In genomic region chr7:47185193-47185592, GRCh38 we compare ENCODE assay signal across 23 cellular contexts.
DNase-seq lines count a peak whose midpoint lies in the region; ATAC-seq and TF ChIP-seq lines count a peak whose summit lies in the region.
"Had no signal": no experiment of that assay in that cellular context is flagged by ENCODE, and none has a peak within 500 bp of the region (broad histone marks: within the 10 kb centered on the region; RNA-seq: fewer than 3 reads in every experiment).

No MANE protein-coding gene starts in this region.

- H3K4me1 ChIP-seq in gastrocnemius medialis, result peaks cover 35 to 52% of the 10 kb centered on the region in 2 donors
- H3K4me1 ChIP-seq: SJSA1 had no signal

- in situ Hi-C loops in gastrocnemius medialis (cut with MboI; ENCODE audit: low sequenced_read_pairs in 4 of 4), result loop anchor here (5.0 to 10.0 kb wide), 3 partner anchors 50 to 1270 kb away; no protein-coding TSS in a partner anchor

- no peaks in the 10 kb centered on the region for H3K27me3 ChIP-seq in gastrocnemius medialis
- H3K27me3 ChIP-seq: Peyer's patch, SJSA1 had no signal

- intact Hi-C loops in Right ventricle myocardium inferior (cut with DNase I) (loop anchor here (10.0 kb wide), 1 partner anchor 580 kb away; no protein-coding TSS in a partner anchor), cardiac septum (cut with DNase I) (loop anchor here (10.0 kb wide), 1 partner anchor 820 kb away; no protein-coding TSS in a partner anchor), left ventricle myocardium superior (cut with micrococcal nuclease) (no loop called here), gastrocnemius medialis (cut with DNase I; ENCODE audit: low total_unique reads) (loop anchor here (10.0 kb wide), 1 partner anchor 580 kb away; no protein-coding TSS in a partner anchor)

- H3K36me3 ChIP-seq in gastrocnemius medialis, result no peaks in the 10 kb centered on the region
- H3K36me3 ChIP-seq: Peyer's patch, SJSA1 had no signal

- TF ChIP-seq POLR2A in gastrocnemius medialis (IDR thresholded peaks at IDR 0.05), result no peak

- H3K27ac ChIP-seq in gastrocnemius medialis, result peak overlapping the region; percentile 33 to 80 (median 52)
- H3K27ac ChIP-seq: 22Rv1, Peyer's patch, SJSA1 had no signal

- H3K4me3 ChIP-seq in gastrocnemius medialis, result no peak overlapping the region
- H3K4me3 ChIP-seq: Peyer's patch, SJSA1 had no signal

- no peak for TF ChIP-seq CTCF in gastrocnemius medialis (IDR thresholded peaks at IDR 0.05 in 4 of 5, conservative IDR thresholded peaks at IDR 0.05 in 1 of 5)

- no peak for DNase-seq in Right ventricle myocardium inferior (ENCODE audit: missing footprints)
- DNase-seq in cardiac septum (ENCODE audit: low spot score), result no peak
- no peak for DNase-seq in left ventricle myocardium superior
- DNase-seq in gastrocnemius medialis, result peak; percentile 40 to 45
- DNase-seq in NCI-H226, result no peak
- no peak for DNase-seq in COLO829 (ENCODE audit: low spot score)
- DNase-seq in NK-92 treated with Interleukin-12 subunit alpha and Interleukin-12 subunit beta, amount 100 ng/mL, for 24 hours (lab: John Stamatoyannopoulos, UW), result no peak
- DNase-seq: ACHN; C1 segment of cervical spinal cord; CD8-positive, alpha-beta memory T cell; EL; GF-D8; KBM-7; NCI-H1092; NCI-H1436; NCI-H1930; NCI-H2227 treated with DMSO at 0.1 percent for 48 hours; NCI-H524; NCI-H774; Peyer's patch had no signal

- no peaks in the 10 kb centered on the region for H3K9me3 ChIP-seq in gastrocnemius medialis
- H3K9me3 ChIP-seq: Peyer's patch, SJSA1 had no signal

- peak; percentile 45 for ATAC-seq in Right ventricle myocardium inferior
- ATAC-seq in left ventricle myocardium superior, result peak; percentile 44
- peak; percentile 71 to 81 for ATAC-seq in gastrocnemius medialis
- no peak for ATAC-seq in HG02840 (IDR thresholded peaks at IDR 0.05; ENCODE audit: low FRiP score, unreplicated experiment)

Comparison
In these comparisons a context has a peak if more than half of its experiments do, and no peak if none do; other contexts are left out.
1. DNase-seq: peak in gastrocnemius medialis (2 of 2); none in Right ventricle myocardium inferior (single experiment), cardiac septum (single experiment), left ventricle myocardium superior (single experiment), NCI-H226 (single experiment), COLO829 (single experiment) and NK-92 treated with Interleukin-12 subunit alpha and Interleukin-12 subunit beta, amount 100 ng/mL, for 24 hours (single experiment).